8 cellular contexts compared by ENCODE assay signal in the genomic region with DNA sequence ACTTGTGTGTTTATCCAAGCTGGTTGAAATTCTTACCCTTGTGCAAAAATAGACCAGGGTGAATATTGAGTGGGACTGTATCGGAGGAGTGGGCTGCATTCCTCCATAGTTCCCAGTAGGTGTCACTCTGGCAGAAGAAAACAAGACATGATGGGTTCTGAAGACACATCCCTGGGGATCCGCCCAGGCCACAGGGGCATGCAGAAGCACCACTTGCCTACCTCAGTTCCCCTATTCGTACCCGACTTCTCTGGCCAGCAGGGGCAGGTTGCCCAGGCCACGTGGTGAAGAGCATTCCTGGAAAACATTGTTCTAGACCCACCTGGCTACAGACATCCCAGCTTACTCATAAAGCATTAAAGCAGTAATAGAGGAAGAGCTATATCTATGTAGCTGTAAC.
DNase-seq lines count a peak whose midpoint lies in the region; ATAC-seq, FAIRE-seq and TF ChIP-seq lines count a peak whose summit lies in the region.

No MANE protein-coding gene starts in this region.

- H3K36me3 ChIP-seq in RWPE2 (ENCODE audit: low read depth) (no peaks in the 10 kb centered on the region), tibial nerve (no peaks in the 10 kb centered on the region)

- H3K4me1 ChIP-seq in RWPE2 (ENCODE audit: insufficient read depth, poor library complexity, severe bottlenecking) (no peaks in the 10 kb centered on the region), tibial nerve (peaks cover 0 to 26% (median 8%) of the 10 kb centered on the region in 4 donors)

- peak; percentile 42 for DNase-seq in COLO668 (lab: John Stamatoyannopoulos, UW; ENCODE audit: unreplicated experiment)
- DNase-seq in HTR-8/SVneo (ENCODE audit: insufficient read length, low spot score) = peak; percentile 62
- no peak for DNase-seq in RWPE2 (ENCODE audit: low spot score)
- DNase-seq in cardiac fibroblast (ENCODE audit: low read depth in 2 of 2) = peak; percentile 27 to 44
- DNase-seq in left kidney (ENCODE audit: low read depth, low spot score) = peak; percentile 73
- no peak for DNase-seq in tibial nerve (ENCODE audit: low spot score in 2 of 2)
- no peak for DNase-seq in mesenteric fat pad (ENCODE audit: low spot score)

- FAIRE-seq in HTR-8/SVneo (lab: Jason Lieb, UNC) = no peak

- H3K27me3 ChIP-seq in RWPE2 (ENCODE audit: insufficient read depth, poor library complexity, severe bottlenecking) (peaks cover 20% of the 10 kb centered on the region), tibial nerve (no peaks in the 10 kb centered on the region)

- WGBS in tibial nerve, 2 donors = 6 to 22% methylated on average over 5 of the region's 5 CpGs

- no peak for TF ChIP-seq EP300 in tibial nerve (IDR thresholded peaks at IDR 0.05)

- ATAC-seq in GM19395 (IDR thresholded peaks at IDR 0.05; ENCODE audit: unreplicated experiment) = peak; percentile 58
- peak; percentile 79 for ATAC-seq in RWPE2 (ENCODE audit: low read depth)

- H3K4me3 ChIP-seq in RWPE2 (ENCODE audit: severe bottlenecking) (no peak overlapping the region), cardiac fibroblast (replicated peaks in 1 of 2; ENCODE audit: low read depth in 2 of 2, low read length in 2 of 2) (no peak overlapping the region), tibial nerve (no peak overlapping the region)

- H3K9me3 ChIP-seq in RWPE2 (ENCODE audit: severe bottlenecking) (no peaks in the 10 kb centered on the region), tibial nerve (no peaks in the 10 kb centered on the region)

- peak; percentile 62 for TF ChIP-seq CTCF in RWPE2 (IDR thresholded peaks at IDR 0.05; ENCODE audit: poor library complexity, severe bottlenecking)
- TF ChIP-seq CTCF in cardiac fibroblast (IDR thresholded peaks at IDR 0.05; ENCODE audit: low read depth, low read length) = peak; percentile 52
- peak; percentile 46 to 68 (median 52) for TF ChIP-seq CTCF in tibial nerve (IDR thresholded peaks at IDR 0.05)

- H3K27ac ChIP-seq in RWPE2 (ENCODE audit: poor library complexity, severe bottlenecking) (no peak overlapping the region), tibial nerve (no peak overlapping the region)

- no peak for TF ChIP-seq POLR2A in tibial nerve (IDR thresholded peaks at IDR 0.05)

Comparison
In these comparisons a context has a peak if more than half of its experiments do, and no peak if none do; other contexts are left out.
1. DNase-seq: peak in COLO668 (single experiment), HTR-8/SVneo (single experiment), cardiac fibroblast (2 of 2) and left kidney (single experiment); none in RWPE2 (single experiment), tibial nerve (0 of 2) and mesenteric fat pad (single experiment).
2. Peak in every context shown above with its lines, with median percentiles within 50 percentile points of each other: CTCF ChIP-seq.